Comparison of ENCODE assay signal across 11 cellular contexts in genomic region chr3:42122261-42123011, GRCh38. TPM values are rescaled to one million over a fixed set of nuclear protein-coding genes. Genes with fewer than 3 reads are reported as not detected.
A peak's percentile ranks its signal among the peaks of the same experiment; 100 is the strongest.
DNase-seq lines count a peak whose midpoint lies in the region; ATAC-seq and TF ChIP-seq lines count a peak whose summit lies in the region.
"Had no signal": no experiment of that assay in that cellular context is flagged by ENCODE, and none has a peak within 500 bp of the region (broad histone marks: within the 10 kb centered on the region; RNA-seq: fewer than 3 reads in every experiment).

No MANE protein-coding gene starts in this region.

- H3K27me3 Mint-ChIP-seq in stimulated activated naive B cell treated with anti-CD40 and anti-IgM and Interleukin-4, amounts not matched to agents 10 μg/mL and 1 μg/mL and 100 μg/mL, for 72 hours: no peaks in the 10 kb centered on the region
- H3K27me3 Mint-ChIP-seq in effector memory CD8-positive, alpha-beta T cell: no peaks in the 10 kb centered on the region
- H3K27me3 Mint-ChIP-seq in activated CD8-positive, alpha-beta T cell treated with anti-CD3 and anti-CD28 coated beads for 36 hours: no peaks in the 10 kb centered on the region
- H3K27me3 Mint-ChIP-seq: activated naive CD8-positive, alpha-beta T cell treated with anti-CD3 and anti-CD28 coated beads, Interleukin-2, amount 10 ng/mL, durations not matched to agents 7 days and 5 days had no signal

- peak overlapping the region; percentile 7 for H3K27ac Mint-ChIP-seq in stimulated activated naive B cell treated with anti-CD40 and anti-IgM and Interleukin-4, amounts not matched to agents 10 μg/mL and 1 μg/mL and 100 μg/mL, for 72 hours
- H3K27ac Mint-ChIP-seq in effector memory CD8-positive, alpha-beta T cell: no peak overlapping the region
- H3K27ac Mint-ChIP-seq in activated CD8-positive, alpha-beta T cell treated with anti-CD3 and anti-CD28 coated beads for 36 hours: no peak overlapping the region

- intact Hi-C loops in esophagus squamous epithelium (cut with DNase I): no loop called here
- intact Hi-C loops in thyroid gland (cut with DNase I): no loop called here
- intact Hi-C loops in activated CD8-positive, alpha-beta T cell treated with anti-CD3 and anti-CD28 coated beads for 36 hours (cut with micrococcal nuclease): no loop called here

- CTCF ChIA-PET in activated CD8-positive, alpha-beta T cell treated with anti-CD3 and anti-CD28 coated beads for 36 hours (lab: Charles Lee): interaction anchor here (2.0 kb wide), 1 partner anchor 69 kb away, joined by 7 read pairs; no protein-coding TSS in a partner anchor

- peak; percentile 12 for DNase-seq in DMS 273 (lab: John Stamatoyannopoulos, UW; ENCODE audit: unreplicated experiment)
- no peak for DNase-seq in DMS 273 treated with DMSO at 0.1 percent for 48 hours (lab: John Stamatoyannopoulos, UW)
- DNase-seq in esophagus squamous epithelium (lab: John Stamatoyannopoulos, UW): no peak
- no peak for DNase-seq in stimulated activated naive B cell treated with anti-CD40 and anti-IgM and Interleukin-4, amounts not matched to agents 10 μg/mL and 1 μg/mL and 100 μg/mL, for 72 hours
- no peak for DNase-seq in thyroid gland
- no peak for DNase-seq in effector memory CD8-positive, alpha-beta T cell
- DNase-seq in activated CD8-positive, alpha-beta T cell treated with anti-CD3 and anti-CD28 coated beads for 36 hours: no peak
- DNase-seq: activated naive CD8-positive, alpha-beta T cell treated with anti-CD3 and anti-CD28 coated beads, Interleukin-2, amount 10 ng/mL, durations not matched to agents 7 days and 5 days; transverse colon had no signal

- H3K4me1 ChIP-seq in esophagus squamous epithelium (peaks cover 30 to 72% (median 51%) of the 10 kb centered on the region in 3 donors), thyroid gland (peaks cover 32 to 41% of the 10 kb centered on the region in 2 donors)

- POLR2A ChIA-PET in activated CD8-positive, alpha-beta T cell treated with anti-CD3 and anti-CD28 coated beads for 36 hours (lab: Charles Lee): no interaction called here

- H3K27ac ChIP-seq in esophagus squamous epithelium (peak overlapping the region; percentile 67 to 79 (median 72)), thyroid gland (no peak overlapping the region)
- H3K27ac ChIP-seq: 22Rv1, transverse colon had no signal

- WGBS in esophagus squamous epithelium, 2 donors: 46 to 59% methylated on average over 3 to 4 of the region's 4 CpGs
- 85 to 92% methylated on average over 4 of the region's 4 CpGs for WGBS in thyroid gland, 2 donors

- no peaks in the 10 kb centered on the region for H3K27me3 ChIP-seq in esophagus squamous epithelium
- H3K27me3 ChIP-seq in thyroid gland: no peaks in the 10 kb centered on the region
- H3K27me3 ChIP-seq: transverse colon had no signal

- no peak for TF ChIP-seq CTCF in esophagus squamous epithelium (IDR thresholded peaks at IDR 0.05)
- TF ChIP-seq CTCF in thyroid gland (IDR thresholded peaks at IDR 0.05): no peak
- TF ChIP-seq CTCF in activated CD8-positive, alpha-beta T cell treated with anti-CD3 and anti-CD28 coated beads for 36 hours (IDR thresholded peaks at IDR 0.05): no peak

- H3K4me3 Mint-ChIP-seq in stimulated activated naive B cell treated with anti-CD40 and anti-IgM and Interleukin-4, amounts not matched to agents 10 μg/mL and 1 μg/mL and 100 μg/mL, for 72 hours: peak overlapping the region in 1 of 2 donors; percentile 43
- H3K4me3 Mint-ChIP-seq in effector memory CD8-positive, alpha-beta T cell: no peak overlapping the region
- H3K4me3 Mint-ChIP-seq in activated CD8-positive, alpha-beta T cell treated with anti-CD3 and anti-CD28 coated beads for 36 hours: no peak overlapping the region
- H3K4me3 Mint-ChIP-seq: activated naive CD8-positive, alpha-beta T cell treated with anti-CD3 and anti-CD28 coated beads, Interleukin-2, amount 10 ng/mL, durations not matched to agents 7 days and 5 days had no signal

- no peaks in the 10 kb centered on the region for H3K9me3 Mint-ChIP-seq in stimulated activated naive B cell treated with anti-CD40 and anti-IgM and Interleukin-4, amounts not matched to agents 10 μg/mL and 1 μg/mL and 100 μg/mL, for 72 hours
- no peaks in the 10 kb centered on the region for H3K9me3 Mint-ChIP-seq in effector memory CD8-positive, alpha-beta T cell
- H3K9me3 Mint-ChIP-seq in activated CD8-positive, alpha-beta T cell treated with anti-CD3 and anti-CD28 coated beads for 36 hours: no peaks in the 10 kb centered on the region
- H3K9me3 Mint-ChIP-seq: activated naive CD8-positive, alpha-beta T cell treated with anti-CD3 and anti-CD28 coated beads, Interleukin-2, amount 10 ng/mL, durations not matched to agents 7 days and 5 days had no signal

- peak; percentile 16 for ATAC-seq in HG03103 (IDR thresholded peaks at IDR 0.05; ENCODE audit: low read depth, unreplicated experiment)
- no peak for ATAC-seq in stimulated activated naive B cell treated with anti-CD40 and anti-IgM and Interleukin-4, amounts not matched to agents 10 μg/mL and 1 μg/mL and 100 μg/mL, for 72 hours (replicated peaks)
- no peak for ATAC-seq in effector memory CD8-positive, alpha-beta T cell (replicated peaks)
- ATAC-seq in activated CD8-positive, alpha-beta T cell treated with anti-CD3 and anti-CD28 coated beads for 36 hours: no peak

- H3K36me3 ChIP-seq in esophagus squamous epithelium (peaks cover 0 to 27% (median 6%) of the 10 kb centered on the region in 3 donors), thyroid gland (peaks cover 3 to 5% of the 10 kb centered on the region in 2 donors)

- peaks cover 50 to 60% of the 10 kb centered on the region in 2 donors for H3K36me3 Mint-ChIP-seq in stimulated activated naive B cell treated with anti-CD40 and anti-IgM and Interleukin-4, amounts not matched to agents 10 μg/mL and 1 μg/mL and 100 μg/mL, for 72 hours
- H3K36me3 Mint-ChIP-seq in effector memory CD8-positive, alpha-beta T cell (ENCODE audit: insufficient read depth): peaks cover 12% of the 10 kb centered on the region
- H3K36me3 Mint-ChIP-seq in activated CD8-positive, alpha-beta T cell treated with anti-CD3 and anti-CD28 coated beads for 36 hours (ENCODE audit: low read depth): peaks cover 15% of the 10 kb centered on the region

- TF ChIP-seq POLR2A in esophagus squamous epithelium (IDR thresholded peaks at IDR 0.05): no peak
- TF ChIP-seq POLR2A in thyroid gland (IDR thresholded peaks at IDR 0.05): no peak

- H3K4me1 Mint-ChIP-seq in stimulated activated naive B cell treated with anti-CD40 and anti-IgM and Interleukin-4, amounts not matched to agents 10 μg/mL and 1 μg/mL and 100 μg/mL, for 72 hours: peaks cover 52 to 81% of the 10 kb centered on the region in 2 donors
- H3K4me1 Mint-ChIP-seq in effector memory CD8-positive, alpha-beta T cell (ENCODE audit: low read depth in 2 of 2): peaks cover 11 to 24% of the 10 kb centered on the region in 2 donors
- H3K4me1 Mint-ChIP-seq in activated CD8-positive, alpha-beta T cell treated with anti-CD3 and anti-CD28 coated beads for 36 hours (ENCODE audit: low read depth): peaks cover 27% of the 10 kb centered on the region

- H3K9me3 ChIP-seq in esophagus squamous epithelium (no peaks in the 10 kb centered on the region), thyroid gland (no peaks in the 10 kb centered on the region)
- H3K9me3 ChIP-seq: transverse colon had no signal

- no peak overlapping the region for H3K4me3 ChIP-seq in esophagus squamous epithelium
- H3K4me3 ChIP-seq in thyroid gland (replicated peaks in 1 of 3): no peak overlapping the region
- H3K4me3 ChIP-seq: transverse colon had no signal

RNA-seq across cellular contexts. Expression of gene TRAK1, which starts 31.3 kb away (rescaled TPM):
- total RNA-seq in esophagus squamous epithelium (10 to 100 TPM; 31.8 to 40.6 (median 37.7) TPM), thyroid gland (10 to 100 TPM; 46.1 to 87.8 (median 76.4) TPM)
- 10 to 100 TPM; 24.1 to 24.3 TPM for total RNA-seq in activated CD8-positive, alpha-beta T cell treated with anti-CD3 and anti-CD28 coated beads for 36 hours

Comparison
In these comparisons a context has a peak if more than half of its experiments do, and no peak if none do; other contexts are left out.
1. H3K27ac ChIP-seq: peak in esophagus squamous epithelium (4 of 4); none in thyroid gland (0 of 3).